ENCODE assay signal across 1 cellular context in genomic region chr1:154973344-154974085, GRCh38.
TF ChIP-seq lines count a peak whose summit lies in the region.

No MANE protein-coding gene starts in this region.

TF ChIP-seq in HepG2, 621 proteins besides CTCF, POLR2A, EP300 and RAD21 (continued from another document and continues in another):
- TF ChIP-seq ZNF710 (CRISPR knock-in tag; IDR thresholded peaks at IDR 0.05; ENCODE audit: borderline replicate concordance), result no peak
- no peak; the same call in 1 of the 2 replicates for TF ChIP-seq ZBTB3 (CRISPR knock-in tag; IDR thresholded peaks at IDR 0.05; ENCODE audit: borderline replicate concordance, low read depth)
- TF ChIP-seq MIXL1 (CRISPR knock-in tag; IDR thresholded peaks at IDR 0.05), result no peak
- TF ChIP-seq, protein P1, sequence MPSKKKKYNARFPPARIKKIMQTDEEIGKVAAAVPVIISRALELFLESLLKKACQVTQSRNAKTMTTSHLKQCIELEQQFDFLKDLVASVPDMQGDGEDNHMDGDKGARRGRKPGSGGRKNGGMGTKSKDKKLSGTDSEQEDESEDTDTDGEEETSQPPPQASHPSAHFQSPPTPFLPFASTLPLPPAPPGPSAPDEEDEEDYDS (CRISPR knock-in tag; IDR thresholded peaks at IDR 0.05), result peak; percentile 99
- no peak for TF ChIP-seq MAZ (IDR thresholded peaks at IDR 0.05; ENCODE audit: borderline replicate concordance, low read depth, low read length)
- no peak; the same call in 1 of the 2 replicates for TF ChIP-seq MAZ (CRISPR knock-in tag; IDR thresholded peaks at IDR 0.05; ENCODE audit: low read depth)
- no peak for TF ChIP-seq CREBL2 (CRISPR knock-in tag; IDR thresholded peaks at IDR 0.05; ENCODE audit: borderline replicate concordance)
- TF ChIP-seq, protein P2, sequence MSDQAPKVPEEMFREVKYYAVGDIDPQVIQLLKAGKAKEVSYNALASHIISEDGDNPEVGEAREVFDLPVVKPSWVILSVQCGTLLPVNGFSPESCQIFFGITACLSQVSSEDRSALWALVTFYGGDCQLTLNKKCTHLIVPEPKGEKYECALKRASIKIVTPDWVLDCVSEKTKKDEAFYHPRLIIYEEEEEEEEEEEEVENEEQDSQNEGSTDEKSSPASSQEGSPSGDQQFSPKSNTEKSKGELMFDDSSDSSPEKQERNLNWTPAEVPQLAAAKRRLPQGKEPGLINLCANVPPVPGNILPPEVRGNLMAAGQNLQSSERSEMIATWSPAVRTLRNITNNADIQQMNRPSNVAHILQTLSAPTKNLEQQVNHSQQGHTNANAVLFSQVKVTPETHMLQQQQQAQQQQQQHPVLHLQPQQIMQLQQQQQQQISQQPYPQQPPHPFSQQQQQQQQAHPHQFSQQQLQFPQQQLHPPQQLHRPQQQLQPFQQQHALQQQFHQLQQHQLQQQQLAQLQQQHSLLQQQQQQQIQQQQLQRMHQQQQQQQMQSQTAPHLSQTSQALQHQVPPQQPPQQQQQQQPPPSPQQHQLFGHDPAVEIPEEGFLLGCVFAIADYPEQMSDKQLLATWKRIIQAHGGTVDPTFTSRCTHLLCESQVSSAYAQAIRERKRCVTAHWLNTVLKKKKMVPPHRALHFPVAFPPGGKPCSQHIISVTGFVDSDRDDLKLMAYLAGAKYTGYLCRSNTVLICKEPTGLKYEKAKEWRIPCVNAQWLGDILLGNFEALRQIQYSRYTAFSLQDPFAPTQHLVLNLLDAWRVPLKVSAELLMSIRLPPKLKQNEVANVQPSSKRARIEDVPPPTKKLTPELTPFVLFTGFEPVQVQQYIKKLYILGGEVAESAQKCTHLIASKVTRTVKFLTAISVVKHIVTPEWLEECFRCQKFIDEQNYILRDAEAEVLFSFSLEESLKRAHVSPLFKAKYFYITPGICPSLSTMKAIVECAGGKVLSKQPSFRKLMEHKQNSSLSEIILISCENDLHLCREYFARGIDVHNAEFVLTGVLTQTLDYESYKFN (CRISPR knock-in tag; conservative IDR thresholded peaks at IDR 0.05), result peak; percentile 77
- peak; percentile 67; the same call in 1 of the 2 replicates for TF ChIP-seq DR1 (CRISPR knock-in tag; IDR thresholded peaks at IDR 0.05)
- TF ChIP-seq PITX1 (CRISPR knock-in tag; IDR thresholded peaks at IDR 0.05), result 0 out of 2 replicates have a peak, but pooled peaks have one; percentile 44
- no peak for TF ChIP-seq CC2D1A (CRISPR knock-in tag; IDR thresholded peaks at IDR 0.05)
- no peak for TF ChIP-seq BCLAF1 (IDR thresholded peaks at IDR 0.05)
- peak; percentile 98 for TF ChIP-seq POLR2AphosphoS5 (IDR thresholded peaks at IDR 0.05; ENCODE audit: low read depth, low read length)
- TF ChIP-seq ZNF7 (CRISPR knock-in tag; IDR thresholded peaks at IDR 0.05), result no peak
- TF ChIP-seq IRF2 (CRISPR knock-in tag; IDR thresholded peaks at IDR 0.05), result no peak
- no peak; the same call in 1 of the 2 replicates for TF ChIP-seq ZBED4 (CRISPR knock-in tag; IDR thresholded peaks at IDR 0.05; ENCODE audit: borderline replicate concordance)
- no peak for TF ChIP-seq ZNF136 (CRISPR knock-in tag; IDR thresholded peaks at IDR 0.05; ENCODE audit: low read depth)
- no peak for TF ChIP-seq NBN (conservative IDR thresholded peaks at IDR 0.05)
- TF ChIP-seq, protein P3, sequence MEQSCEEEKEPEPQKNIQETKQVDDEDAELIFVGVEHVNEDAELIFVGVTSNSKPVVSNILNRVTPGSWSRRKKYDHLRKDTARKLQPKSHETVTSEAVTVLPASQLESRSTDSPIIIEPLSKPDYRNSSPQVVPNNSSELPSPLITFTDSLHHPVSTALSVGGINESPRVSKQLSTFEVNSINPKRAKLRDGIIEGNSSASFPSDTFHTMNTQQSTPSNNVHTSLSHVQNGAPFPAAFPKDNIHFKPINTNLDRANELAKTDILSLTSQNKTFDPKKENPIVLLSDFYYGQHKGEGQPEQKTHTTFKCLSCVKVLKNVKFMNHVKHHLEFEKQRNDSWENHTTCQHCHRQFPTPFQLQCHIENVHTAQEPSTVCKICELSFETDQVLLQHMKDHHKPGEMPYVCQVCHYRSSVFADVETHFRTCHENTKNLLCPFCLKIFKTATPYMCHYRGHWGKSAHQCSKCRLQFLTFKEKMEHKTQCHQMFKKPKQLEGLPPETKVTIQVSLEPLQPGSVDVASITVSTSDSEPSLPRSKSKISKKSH (CRISPR knock-in tag; IDR thresholded peaks at IDR 0.05; ENCODE audit: borderline replicate concordance), result no peak
- no peak for TF ChIP-seq ZFP41 (CRISPR knock-in tag; IDR thresholded peaks at IDR 0.05; ENCODE audit: borderline replicate concordance)
- no peak; the same call in 1 of the 2 replicates for TF ChIP-seq ZNF740 (CRISPR knock-in tag; IDR thresholded peaks at IDR 0.05)
- no peak for TF ChIP-seq AHR (CRISPR knock-in tag; IDR thresholded peaks at IDR 0.05)
- TF ChIP-seq, protein P4, sequence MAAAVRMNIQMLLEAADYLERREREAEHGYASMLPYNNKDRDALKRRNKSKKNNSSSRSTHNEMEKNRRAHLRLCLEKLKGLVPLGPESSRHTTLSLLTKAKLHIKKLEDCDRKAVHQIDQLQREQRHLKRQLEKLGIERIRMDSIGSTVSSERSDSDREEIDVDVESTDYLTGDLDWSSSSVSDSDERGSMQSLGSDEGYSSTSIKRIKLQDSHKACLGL (CRISPR knock-in tag; IDR thresholded peaks at IDR 0.05), result no peak
- TF ChIP-seq REXO4 (CRISPR knock-in tag; IDR thresholded peaks at IDR 0.05; ENCODE audit: borderline replicate concordance), result no peak
- TF ChIP-seq, protein P5, sequence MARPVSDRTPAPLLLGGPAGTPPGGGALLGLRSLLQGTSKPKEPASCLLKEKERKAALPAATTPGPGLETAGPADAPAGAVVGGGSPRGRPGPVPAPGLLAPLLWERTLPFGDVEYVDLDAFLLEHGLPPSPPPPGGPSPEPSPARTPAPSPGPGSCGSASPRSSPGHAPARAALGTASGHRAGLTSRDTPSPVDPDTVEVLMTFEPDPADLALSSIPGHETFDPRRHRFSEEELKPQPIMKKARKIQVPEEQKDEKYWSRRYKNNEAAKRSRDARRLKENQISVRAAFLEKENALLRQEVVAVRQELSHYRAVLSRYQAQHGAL (CRISPR knock-in tag; IDR thresholded peaks at IDR 0.05; ENCODE audit: not compliant biosample characterization), result no peak
- no peak for TF ChIP-seq ZNF160 (CRISPR knock-in tag; IDR thresholded peaks at IDR 0.05)
- no peak for TF ChIP-seq ZSCAN30 (CRISPR knock-in tag; IDR thresholded peaks at IDR 0.05)
- TF ChIP-seq ZNF616 (CRISPR knock-in tag; IDR thresholded peaks at IDR 0.05; ENCODE audit: low read depth), result no peak
- 0 out of 2 replicates have a peak, but pooled peaks have one; percentile 24 for TF ChIP-seq RFX5 (IDR thresholded peaks at IDR 0.05; ENCODE audit: low read depth, low read length)
- no peak for TF ChIP-seq PAWR (CRISPR knock-in tag; IDR thresholded peaks at IDR 0.05; ENCODE audit: borderline replicate concordance)
- TF ChIP-seq UBTF (CRISPR knock-in tag; IDR thresholded peaks at IDR 0.05), result no peak
- no peak for TF ChIP-seq MAF1 (CRISPR knock-in tag; IDR thresholded peaks at IDR 0.05; ENCODE audit: borderline replicate concordance)
- no peak for TF ChIP-seq ZBTB44 (CRISPR knock-in tag; IDR thresholded peaks at IDR 0.05)
- TF ChIP-seq KDM4B (CRISPR knock-in tag; IDR thresholded peaks at IDR 0.05), result no peak
- no peak for TF ChIP-seq ARID2 (CRISPR knock-in tag; IDR thresholded peaks at IDR 0.05; ENCODE audit: borderline replicate concordance)
- no peak for TF ChIP-seq MED13 (CRISPR knock-in tag; IDR thresholded peaks at IDR 0.05)
- no peak for TF ChIP-seq SP140L (CRISPR knock-in tag; IDR thresholded peaks at IDR 0.05; ENCODE audit: borderline replicate concordance)
- TF ChIP-seq ZNF225 (CRISPR knock-in tag; IDR thresholded peaks at IDR 0.05), result no peak
- no peak for TF ChIP-seq ZFYVE20 (CRISPR knock-in tag; IDR thresholded peaks at IDR 0.05; ENCODE audit: borderline replicate concordance, low read depth)
